11 cellular contexts compared by ENCODE assay signal in genomic region chr4:185847352-185848078, GRCh38. TPM values are rescaled to one million over a fixed set of nuclear protein-coding genes. Genes with fewer than 3 reads are reported as not detected.
A peak's percentile ranks its signal among the peaks of the same experiment; 100 is the strongest.
DNase-seq lines count a peak whose midpoint lies in the region; ATAC-seq and TF ChIP-seq lines count a peak whose summit lies in the region.
"Had no signal": no experiment of that assay in that cellular context is flagged by ENCODE, and none has a peak within 500 bp of the region (broad histone marks: within the 10 kb centered on the region; RNA-seq: fewer than 3 reads in every experiment).

No MANE protein-coding gene starts in this region.

- H3K4me1 ChIP-seq in RWPE2 (ENCODE audit: insufficient read depth, poor library complexity, severe bottlenecking) (peaks cover 17% of the 10 kb centered on the region), gastroesophageal sphincter (no peaks in the 10 kb centered on the region), sigmoid colon (peaks cover 0 to 16% (median 5%) of the 10 kb centered on the region in 4 donors)

- H3K27ac ChIP-seq in RWPE2 (ENCODE audit: poor library complexity, severe bottlenecking) (peak overlapping the region; percentile 78), gastroesophageal sphincter (peak overlapping the region in 2 of 4 donors; percentile 18 to 26), sigmoid colon (peak overlapping the region; percentile 15 to 66 (median 51))
- H3K27ac ChIP-seq: VCaP had no signal

- H3K4me3 ChIP-seq in RWPE2 (ENCODE audit: severe bottlenecking) (no peak overlapping the region), gastroesophageal sphincter (no peak overlapping the region), sigmoid colon (no peak overlapping the region)

- ATAC-seq in RWPE2 (ENCODE audit: low read depth), result peak; percentile 98
- peak; percentile 47 for ATAC-seq in gastroesophageal sphincter
- no peak for ATAC-seq in GM21526 (IDR thresholded peaks at IDR 0.05; ENCODE audit: low FRiP score, unreplicated experiment)
- ATAC-seq in HG02938 (IDR thresholded peaks at IDR 0.05; ENCODE audit: unreplicated experiment), result no peak
- ATAC-seq: left lobe of liver had no signal

- WGBS in gastroesophageal sphincter (ENCODE audit: low coverage in 1 of 2), 2 donors, result 32 to 34% methylated on average over 7 to 8 of the region's 13 CpGs
- WGBS in sigmoid colon, 2 donors, result 75 to 78% methylated on average over 13 of the region's 13 CpGs

- H3K27me3 ChIP-seq in RWPE2 (ENCODE audit: insufficient read depth, poor library complexity, severe bottlenecking), result no peaks in the 10 kb centered on the region
- no peaks in the 10 kb centered on the region for H3K27me3 ChIP-seq in gastroesophageal sphincter
- H3K27me3 ChIP-seq in sigmoid colon, result no peaks in the 10 kb centered on the region

- H3K9me3 ChIP-seq in RWPE2 (ENCODE audit: severe bottlenecking) (no peaks in the 10 kb centered on the region), gastroesophageal sphincter (no peaks in the 10 kb centered on the region), sigmoid colon (no peaks in the 10 kb centered on the region)

- TF ChIP-seq CTCF in RWPE2 (IDR thresholded peaks at IDR 0.05; ENCODE audit: poor library complexity, severe bottlenecking), result no peak
- TF ChIP-seq CTCF in gastroesophageal sphincter (IDR thresholded peaks at IDR 0.05), result no peak
- TF ChIP-seq CTCF in sigmoid colon (IDR thresholded peaks at IDR 0.05), result no peak

- TF ChIP-seq POLR2A in gastroesophageal sphincter (IDR thresholded peaks at IDR 0.05) (no peak), sigmoid colon (IDR thresholded peaks at IDR 0.05) (no peak)

- H3K36me3 ChIP-seq in RWPE2 (ENCODE audit: low read depth) (no peaks in the 10 kb centered on the region), gastroesophageal sphincter (no peaks in the 10 kb centered on the region), sigmoid colon (no peaks in the 10 kb centered on the region)

- DNase-seq in H4 (ENCODE audit: low spot score) (peak; percentile 42), RWPE2 (ENCODE audit: low spot score) (peak; percentile 70), sigmoid colon (no peak), activated T-cell treated with anti-CD3 and anti-CD28 coated beads for 4 hours (no peak), DMS153 (lab: John Stamatoyannopoulos, UW) (no peak)
- DNase-seq: NCI-H1105 had no signal

- intact Hi-C loops in sigmoid colon (cut with DNase I), result loop anchor here (10.0 kb wide), 1 partner anchor 67 kb away; no protein-coding TSS in a partner anchor

- no peak for TF ChIP-seq EP300 in gastroesophageal sphincter (IDR thresholded peaks at IDR 0.05)
- TF ChIP-seq EP300 in sigmoid colon (IDR thresholded peaks at IDR 0.05), result no peak

RNA-seq across cellular contexts. Expression of gene SORBS2, which starts 35.5 kb away (rescaled TPM):
- total RNA-seq in H4 (2014; rRNA removed; shearing (Covaris generic)), result 0.41 and 1.5 TPM in 2 replicates
- total RNA-seq in gastroesophageal sphincter (1,000 to 10,000 TPM in 2 of 4 donors, 100 to 1,000 TPM in 2; 640 to 1,569 (median 1,016) TPM), sigmoid colon (1,000 to 10,000 TPM in 1 of 4 donors, 100 to 1,000 TPM in 3; 849 to 1,032 (median 869) TPM)
- 10 to 100 TPM in 2 of 3 donors, 1 to 10 TPM in 1; 7.9 to 26.9 (median 15.6) TPM for polyA plus RNA-seq in sigmoid colon

Comparison
In these comparisons a context has a peak if more than half of its experiments do, and no peak if none do; other contexts are left out.
1. DNase-seq: peak in H4 (single experiment) and RWPE2 (single experiment); none in sigmoid colon (single experiment), activated T-cell treated with anti-CD3 and anti-CD28 coated beads for 4 hours (single experiment) and DMS153 (single experiment).
2. ATAC-seq: peak in RWPE2 (single experiment) and gastroesophageal sphincter (single experiment); none in GM21526 (single experiment) and HG02938 (single experiment).
3. RNA of gene SORBS2, which starts 35.5 kb away (total RNA-seq): 640 to 1,569 TPM in gastroesophageal sphincter and 849 to 1,032 TPM in sigmoid colon; 0.41 to 1.5 TPM in H4; every median in the first group is over 100 times any median in the second.